Comparison of ENCODE assay signal across 2 cellular contexts in genomic region chr12:953776-954175, GRCh38.
TF ChIP-seq lines count a peak whose summit lies in the region.

No MANE protein-coding gene starts in this region.

TF ChIP-seq in HepG2, 621 proteins besides CTCF, POLR2A, EP300 and RAD21:
- TF ChIP-seq YY1 (IDR thresholded peaks at IDR 0.05; ENCODE audit: insufficient read depth, insufficient replicate concordance, low read depth, low read length) (no peak), KLF11 (CRISPR knock-in tag; IDR thresholded peaks at IDR 0.05) (no peak), ZNF615 (CRISPR knock-in tag; IDR thresholded peaks at IDR 0.05; ENCODE audit: borderline replicate concordance) (no peak), ATRX (CRISPR knock-in tag; IDR thresholded peaks at IDR 0.05; ENCODE audit: borderline replicate concordance) (no peak), NR3C1 (CRISPR knock-in tag; IDR thresholded peaks at IDR 0.05) (no peak), ZNF253 (CRISPR knock-in tag; IDR thresholded peaks at IDR 0.05; ENCODE audit: borderline replicate concordance) (no peak), ZNF746 (CRISPR knock-in tag; IDR thresholded peaks at IDR 0.05) (no peak), NFIC (IDR thresholded peaks at IDR 0.05; ENCODE audit: low read length) (no peak), SIN3A (IDR thresholded peaks at IDR 0.05; ENCODE audit: borderline replicate concordance, low read depth, low read length) (no peak), ZNF124 (CRISPR knock-in tag; IDR thresholded peaks at IDR 0.05) (no peak), MAFF (IDR thresholded peaks at IDR 0.05; ENCODE audit: low read depth, low read length) (no peak), SALL2 (CRISPR knock-in tag; IDR thresholded peaks at IDR 0.05) (no peak), NFYB (CRISPR knock-in tag; IDR thresholded peaks at IDR 0.05) (no peak)
- TF ChIP-seq, protein P1, sequence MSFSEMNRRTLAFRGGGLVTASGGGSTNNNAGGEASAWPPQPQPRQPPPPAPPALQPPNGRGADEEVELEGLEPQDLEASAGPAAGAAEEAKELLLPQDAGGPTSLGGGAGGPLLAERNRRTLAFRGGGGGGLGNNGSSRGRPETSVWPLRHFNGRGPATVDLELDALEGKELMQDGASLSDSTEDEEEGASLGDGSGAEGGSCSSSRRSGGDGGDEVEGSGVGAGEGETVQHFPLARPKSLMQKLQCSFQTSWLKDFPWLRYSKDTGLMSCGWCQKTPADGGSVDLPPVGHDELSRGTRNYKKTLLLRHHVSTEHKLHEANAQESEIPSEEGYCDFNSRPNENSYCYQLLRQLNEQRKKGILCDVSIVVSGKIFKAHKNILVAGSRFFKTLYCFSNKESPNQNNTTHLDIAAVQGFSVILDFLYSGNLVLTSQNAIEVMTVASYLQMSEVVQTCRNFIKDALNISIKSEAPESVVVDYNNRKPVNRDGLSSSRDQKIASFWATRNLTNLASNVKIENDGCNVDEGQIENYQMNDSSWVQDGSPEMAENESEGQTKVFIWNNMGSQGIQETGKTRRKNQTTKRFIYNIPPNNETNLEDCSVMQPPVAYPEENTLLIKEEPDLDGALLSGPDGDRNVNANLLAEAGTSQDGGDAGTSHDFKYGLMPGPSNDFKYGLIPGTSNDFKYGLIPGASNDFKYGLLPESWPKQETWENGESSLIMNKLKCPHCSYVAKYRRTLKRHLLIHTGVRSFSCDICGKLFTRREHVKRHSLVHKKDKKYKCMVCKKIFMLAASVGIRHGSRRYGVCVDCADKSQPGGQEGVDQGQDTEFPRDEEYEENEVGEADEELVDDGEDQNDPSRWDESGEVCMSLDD (CRISPR knock-in tag; IDR thresholded peaks at IDR 0.05; ENCODE audit: borderline replicate concordance), result no peak
- TF ChIP-seq, protein P2, sequence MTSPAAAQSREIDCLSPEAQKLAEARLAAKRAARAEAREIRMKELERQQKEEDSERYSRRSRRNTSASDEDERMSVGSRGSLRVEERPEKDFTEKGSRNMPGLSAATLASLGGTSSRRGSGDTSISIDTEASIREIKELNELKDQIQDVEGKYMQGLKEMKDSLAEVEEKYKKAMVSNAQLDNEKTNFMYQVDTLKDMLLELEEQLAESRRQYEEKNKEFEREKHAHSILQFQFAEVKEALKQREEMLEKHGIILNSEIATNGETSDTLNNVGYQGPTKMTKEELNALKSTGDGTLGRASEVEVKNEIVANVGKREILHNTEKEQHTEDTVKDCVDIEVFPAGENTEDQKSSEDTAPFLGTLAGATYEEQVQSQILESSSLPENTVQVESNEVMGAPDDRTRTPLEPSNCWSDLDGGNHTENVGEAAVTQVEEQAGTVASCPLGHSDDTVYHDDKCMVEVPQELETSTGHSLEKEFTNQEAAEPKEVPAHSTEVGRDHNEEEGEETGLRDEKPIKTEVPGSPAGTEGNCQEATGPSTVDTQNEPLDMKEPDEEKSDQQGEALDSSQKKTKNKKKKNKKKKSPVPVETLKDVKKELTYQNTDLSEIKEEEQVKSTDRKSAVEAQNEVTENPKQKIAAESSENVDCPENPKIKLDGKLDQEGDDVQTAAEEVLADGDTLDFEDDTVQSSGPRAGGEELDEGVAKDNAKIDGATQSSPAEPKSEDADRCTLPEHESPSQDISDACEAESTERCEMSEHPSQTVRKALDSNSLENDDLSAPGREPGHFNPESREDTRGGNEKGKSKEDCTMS (CRISPR knock-in tag; conservative IDR thresholded peaks at IDR 0.05), result no peak

TF ChIP-seq in SK-N-SH, 30 proteins besides CTCF, POLR2A, EP300 and RAD21:
- no peak for TF ChIP-seq ELF1 (IDR thresholded peaks at IDR 0.05)
- no peak for TF ChIP-seq USF2 (IDR thresholded peaks at IDR 0.05; ENCODE audit: borderline replicate concordance, low read depth, low read length)
- no peak for TF ChIP-seq TEAD4 (IDR thresholded peaks at IDR 0.05; ENCODE audit: borderline replicate concordance, insufficient read depth)
- no peak for TF ChIP-seq POLR2AphosphoS5 (IDR thresholded peaks at IDR 0.05; ENCODE audit: low read depth, low read length)
- no peak for TF ChIP-seq FOXJ3 (CRISPR knock-in tag; IDR thresholded peaks at IDR 0.05)
- no peak for TF ChIP-seq RFX5 (IDR thresholded peaks at IDR 0.05; ENCODE audit: low read length)
- TF ChIP-seq, protein P3, sequence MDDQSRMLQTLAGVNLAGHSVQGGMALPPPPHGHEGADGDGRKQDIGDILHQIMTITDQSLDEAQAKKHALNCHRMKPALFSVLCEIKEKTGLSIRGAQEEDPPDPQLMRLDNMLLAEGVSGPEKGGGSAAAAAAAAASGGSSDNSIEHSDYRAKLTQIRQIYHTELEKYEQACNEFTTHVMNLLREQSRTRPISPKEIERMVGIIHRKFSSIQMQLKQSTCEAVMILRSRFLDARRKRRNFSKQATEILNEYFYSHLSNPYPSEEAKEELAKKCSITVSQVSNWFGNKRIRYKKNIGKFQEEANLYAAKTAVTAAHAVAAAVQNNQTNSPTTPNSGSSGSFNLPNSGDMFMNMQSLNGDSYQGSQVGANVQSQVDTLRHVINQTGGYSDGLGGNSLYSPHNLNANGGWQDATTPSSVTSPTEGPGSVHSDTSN (IDR thresholded peaks at IDR 0.05), result no peak
- no peak for TF ChIP-seq NRF1 (IDR thresholded peaks at IDR 0.05; ENCODE audit: low read depth, low read length)
- no peak for TF ChIP-seq MXI1 (IDR thresholded peaks at IDR 0.05; ENCODE audit: low read depth, low read length)
- no peak for TF ChIP-seq TAF1 (IDR thresholded peaks at IDR 0.05; ENCODE audit: borderline replicate concordance, low read depth, low read length)
- TF ChIP-seq JUND (IDR thresholded peaks at IDR 0.05), result no peak
- TF ChIP-seq ZBTB33 (IDR thresholded peaks at IDR 0.05; ENCODE audit: borderline replicate concordance, low read depth), result no peak
- no peak for TF ChIP-seq GATA2 (CRISPR knock-in tag; IDR thresholded peaks at IDR 0.05)
- TF ChIP-seq EZH2phosphoT487 (IDR thresholded peaks at IDR 0.05; ENCODE audit: borderline replicate concordance, low read depth), result no peak
